1 cellular context compared by ENCODE assay signal in genomic region chr10:70233109-70233938, GRCh38.
TF ChIP-seq lines count a peak whose summit lies in the region.

TSS of gene PPA1 (minus strand) at chr10:70233429. CDS start at chr10:70233327, 102 bp downstream.

TF ChIP-seq in HepG2, 621 proteins besides CTCF, POLR2A, EP300 and RAD21 (continued from another document and continues in another):
- TF ChIP-seq ZNF781 (CRISPR knock-in tag; IDR thresholded peaks at IDR 0.05; ENCODE audit: borderline replicate concordance, not compliant biosample characterization) (no peak), NPAS2 (CRISPR knock-in tag; IDR thresholded peaks at IDR 0.05; ENCODE audit: borderline replicate concordance) (no peak), MEF2D (CRISPR knock-in tag; IDR thresholded peaks at IDR 0.05) (0 out of 2 replicates have a peak, but pooled peaks have one; percentile 27), WIZ (CRISPR knock-in tag; IDR thresholded peaks at IDR 0.05) (no peak), STAT5B (CRISPR knock-in tag; IDR thresholded peaks at IDR 0.05) (no peak), THRA (CRISPR knock-in tag; IDR thresholded peaks at IDR 0.05; ENCODE audit: borderline replicate concordance) (no peak), CEBPZ (IDR thresholded peaks at IDR 0.05; ENCODE audit: low read length) (no peak), FLYWCH1 (CRISPR knock-in tag; IDR thresholded peaks at IDR 0.05) (no peak), NFAT5 (CRISPR knock-in tag; IDR thresholded peaks at IDR 0.05) (peak; percentile 39), STAG1 (CRISPR knock-in tag; IDR thresholded peaks at IDR 0.05) (no peak), JARID2 (CRISPR knock-in tag; IDR thresholded peaks at IDR 0.05; ENCODE audit: insufficient replicate concordance) (no peak), RARA (CRISPR knock-in tag; IDR thresholded peaks at IDR 0.05) (no peak), SALL1 (CRISPR knock-in tag; IDR thresholded peaks at IDR 0.05) (peak; percentile 78), ZNF530 (CRISPR knock-in tag; IDR thresholded peaks at IDR 0.05; ENCODE audit: low read depth) (no peak), ZMYM3 (CRISPR knock-in tag; IDR thresholded peaks at IDR 0.05) (no peak), ZBTB34 (CRISPR knock-in tag; IDR thresholded peaks at IDR 0.05) (no peak), NR2F6 (IDR thresholded peaks at IDR 0.05) (peak; percentile 41), NR2F6 (CRISPR knock-in tag; IDR thresholded peaks at IDR 0.05) (peak; percentile 54; the same call in 1 of the 2 replicates), MLXIP (CRISPR knock-in tag; IDR thresholded peaks at IDR 0.05; ENCODE audit: borderline replicate concordance) (no peak), CEBPB (IDR thresholded peaks at IDR 0.05; ENCODE audit: borderline replicate concordance, low read depth, low read length) (no peak), ISL2 (CRISPR knock-in tag; IDR thresholded peaks at IDR 0.05) (peak; percentile 50), ZKSCAN8 (CRISPR knock-in tag; IDR thresholded peaks at IDR 0.05; ENCODE audit: borderline replicate concordance) (peak; percentile 22; the same call in 1 of the 2 replicates), ZNF776 (CRISPR knock-in tag; IDR thresholded peaks at IDR 0.05) (peak; percentile 81; the same call in 1 of the 2 replicates), HNRNPH1 (optimal IDR thresholded peaks at IDR 0.05; ENCODE audit: low read depth, low read length) (no peak), HMG20A (CRISPR knock-in tag; IDR thresholded peaks at IDR 0.05; ENCODE audit: borderline replicate concordance) (no peak), ATAD3A (CRISPR knock-in tag; IDR thresholded peaks at IDR 0.05) (no peak), ASH2L (IDR thresholded peaks at IDR 0.05; ENCODE audit: insufficient read length, low read depth, low read length) (peak; percentile 78), KDM5A (IDR thresholded peaks at IDR 0.05; ENCODE audit: borderline replicate concordance, low read length) (no peak), TOE1 (CRISPR knock-in tag; IDR thresholded peaks at IDR 0.05) (0 out of 2 replicates have a peak, but pooled peaks have one; percentile 2), PRPF4 (IDR thresholded peaks at IDR 0.05; ENCODE audit: low read depth, low read length, poor library complexity, severe bottlenecking) (no peak), CERS6 (CRISPR knock-in tag; IDR thresholded peaks at IDR 0.05) (no peak), ZNF580 (CRISPR knock-in tag; IDR thresholded peaks at IDR 0.05; ENCODE audit: borderline replicate concordance, low read depth) (peak; percentile 44), CENPBD1 (CRISPR knock-in tag; IDR thresholded peaks at IDR 0.05; ENCODE audit: borderline replicate concordance, low read depth) (peak; percentile 88; the same call in 1 of the 2 replicates), MIER2 (CRISPR knock-in tag; IDR thresholded peaks at IDR 0.05) (peak; percentile 33; the same call in 1 of the 2 replicates), ZFP91 (CRISPR knock-in tag; IDR thresholded peaks at IDR 0.05; ENCODE audit: borderline replicate concordance) (peak; percentile 82), ZNF24 (IDR thresholded peaks at IDR 0.05) (no peak), ZBTB4 (CRISPR knock-in tag; IDR thresholded peaks at IDR 0.05; ENCODE audit: borderline replicate concordance) (no peak)
